8 cellular contexts compared by ENCODE assay signal in genomic region chr10:62045765-62046521, GRCh38.
DNase-seq lines count a peak whose midpoint lies in the region; ATAC-seq and TF ChIP-seq lines count a peak whose summit lies in the region.

No MANE protein-coding gene starts in this region.

- no peak for TF ChIP-seq CTCF in kidney epithelial cell (IDR thresholded peaks at IDR 0.05; ENCODE audit: insufficient read depth, low read length, poor library complexity, severe bottlenecking)

- peak overlapping the region; percentile 90 for H3K27ac Mint-ChIP-seq in activated naive CD8-positive, alpha-beta T cell treated with anti-CD3 and anti-CD28 coated beads, Interleukin-2, amount 50 U/mL, for 24 hours

- H3K4me3 Mint-ChIP-seq in activated naive CD8-positive, alpha-beta T cell treated with anti-CD3 and anti-CD28 coated beads, Interleukin-2, amount 50 U/mL, for 24 hours = peak overlapping the region; percentile 87

- no peak for ATAC-seq in activated naive CD8-positive, alpha-beta T cell treated with anti-CD3 and anti-CD28 coated beads, Interleukin-2, amount 50 U/mL, for 24 hours
- no peak for ATAC-seq in HG03045 (IDR thresholded peaks at IDR 0.05; ENCODE audit: unreplicated experiment)

- peaks cover 30% of the 10 kb centered on the region for H3K36me3 Mint-ChIP-seq in activated naive CD8-positive, alpha-beta T cell treated with anti-CD3 and anti-CD28 coated beads, Interleukin-2, amount 50 U/mL, for 24 hours (ENCODE audit: low read depth)

- H3K9me3 Mint-ChIP-seq in activated naive CD8-positive, alpha-beta T cell treated with anti-CD3 and anti-CD28 coated beads, Interleukin-2, amount 50 U/mL, for 24 hours = no peaks in the 10 kb centered on the region

- no peak overlapping the region for H3K4me3 ChIP-seq in kidney epithelial cell (ENCODE audit: low read depth, low read length)

- no peaks in the 10 kb centered on the region for H3K27me3 ChIP-seq in kidney epithelial cell (ENCODE audit: control insufficient read depth, insufficient read depth, low read length)

- peak; percentile 19 to 38 for DNase-seq in AML-193 (lab: John Stamatoyannopoulos, UW)
- peak; percentile 48 for DNase-seq in KG1 (lab: John Stamatoyannopoulos, UW)
- no peak for DNase-seq in activated naive CD8-positive, alpha-beta T cell treated with anti-CD3 and anti-CD28 coated beads, Interleukin-2, amount 50 U/mL, for 24 hours
- peak; percentile 72 for DNase-seq in kidney epithelial cell (ENCODE audit: low read depth)
- peak; percentile 80 for DNase-seq in stromal cell of bone marrow (ENCODE audit: low read depth)
- DNase-seq in H4 (ENCODE audit: low spot score) = no peak
- DNase-seq in cerebellar cortex (ENCODE audit: low spot score) = no peak

- no peaks in the 10 kb centered on the region for H3K27me3 Mint-ChIP-seq in activated naive CD8-positive, alpha-beta T cell treated with anti-CD3 and anti-CD28 coated beads, Interleukin-2, amount 50 U/mL, for 24 hours

- H3K4me1 Mint-ChIP-seq in activated naive CD8-positive, alpha-beta T cell treated with anti-CD3 and anti-CD28 coated beads, Interleukin-2, amount 50 U/mL, for 24 hours = peaks cover 98% of the 10 kb centered on the region

- H3K36me3 ChIP-seq in kidney epithelial cell (ENCODE audit: control insufficient read depth, insufficient read depth, low read length) = no peaks in the 10 kb centered on the region

Comparison
In these comparisons a context has a peak if more than half of its experiments do, and no peak if none do; other contexts are left out.
1. DNase-seq: peak in AML-193 (2 of 2), KG1 (single experiment), kidney epithelial cell (single experiment) and stromal cell of bone marrow (single experiment); none in activated naive CD8-positive, alpha-beta T cell treated with anti-CD3 and anti-CD28 coated beads, Interleukin-2, amount 50 U/mL, for 24 hours (single experiment), H4 (single experiment) and cerebellar cortex (single experiment).